Comparison of ENCODE assay signal across 12 cellular contexts in the genomic region with DNA sequence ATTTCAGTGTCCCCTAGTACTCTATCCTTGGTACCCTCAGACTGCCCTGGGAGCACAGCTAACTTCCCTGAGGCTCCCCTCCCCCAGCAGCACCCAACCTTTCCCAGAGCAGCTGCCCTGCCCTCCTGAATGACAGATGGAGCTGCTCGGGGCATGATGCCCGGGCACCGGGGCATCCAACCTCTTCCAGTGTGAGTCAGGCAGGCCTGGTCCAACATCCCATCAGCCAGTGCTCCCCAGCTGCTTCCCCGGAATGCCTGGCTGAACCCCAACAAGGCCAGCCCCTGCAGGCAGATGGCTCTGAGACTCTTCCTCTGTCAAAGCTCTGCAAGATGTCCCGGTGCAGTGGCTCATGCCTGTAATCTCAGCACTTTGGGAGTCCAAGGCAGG. TPM values are rescaled to one million over a fixed set of nuclear protein-coding genes. Genes with fewer than 3 reads are reported as not detected.
A peak's percentile ranks its signal among the peaks of the same experiment; 100 is the strongest.
DNase-seq lines count a peak whose midpoint lies in the region; ATAC-seq, FAIRE-seq and TF ChIP-seq lines count a peak whose summit lies in the region.
"Had no signal": no experiment of that assay in that cellular context is flagged by ENCODE, and none has a peak within 500 bp of the region (broad histone marks: within the 10 kb centered on the region; RNA-seq: fewer than 3 reads in every experiment).

No MANE protein-coding gene starts in this region.

- H3K27ac ChIP-seq in esophagus muscularis mucosa (replicated peaks in 1 of 4): peak overlapping the region; percentile 26 to 35 (median 32)
- H3K27ac ChIP-seq in pancreas: peak overlapping the region; percentile 73 to 88 (median 77)

- intact Hi-C loops in esophagus muscularis mucosa (cut with DNase I): no loop called here
- intact Hi-C loops in pancreas (cut with DNase I): no loop called here

- H3K36me3 ChIP-seq in esophagus muscularis mucosa (no peaks in the 10 kb centered on the region), pancreas (no peaks in the 10 kb centered on the region)

- TF ChIP-seq POLR2A in esophagus muscularis mucosa (IDR thresholded peaks at IDR 0.05; ENCODE audit: low read depth): no peak

- no peak for TF ChIP-seq EP300 in esophagus muscularis mucosa (IDR thresholded peaks at IDR 0.05)

- peaks cover 16 to 20% (median 17%) of the 10 kb centered on the region in 4 donors for H3K4me1 ChIP-seq in esophagus muscularis mucosa
- peaks cover 0 to 22% (median 0%) of the 10 kb centered on the region in 3 donors for H3K4me1 ChIP-seq in pancreas

- H3K27me3 ChIP-seq in esophagus muscularis mucosa (no peaks in the 10 kb centered on the region), pancreas (no peaks in the 10 kb centered on the region)

- FAIRE-seq in pancreas (lab: Jason Lieb, UNC): no peak
- FAIRE-seq in D721Med (lab: Jason Lieb, UNC): no peak

- ATAC-seq in pancreas: peak; percentile 57 to 83 (median 82)
- ATAC-seq: activated T-cell treated with anti-CD3 and anti-CD28 coated beads, Interleukin-2, amount 50 U/mL, for 4 hours; stimulated activated effector memory CD8-positive, alpha-beta T cell treated with anti-CD3 and anti-CD28 coated beads, Interleukin-12 subunit alpha, Interleukin-12 subunit beta, amount 100 ng/mL, for 72 hours had no signal

- WGBS in esophagus muscularis mucosa: 51% methylated on average over 5 of the region's 5 CpGs
- WGBS in pancreas, 2 donors: 31 to 38% methylated on average over 5 of the region's 5 CpGs

- DNase-seq in DMS 273 treated with DMSO at 0.1 percent for 48 hours (lab: John Stamatoyannopoulos, UW): peak; percentile 85
- peak; percentile 60 to 93 for DNase-seq in NCI-H446 (lab: John Stamatoyannopoulos, UW)
- DNase-seq in esophagus muscularis mucosa (ENCODE audit: extremely low spot score): no peak
- peak in 4 of 6 donors; percentile 32 to 61 (median 53) for DNase-seq in pancreas
- DNase-seq in stimulated activated CD4-positive, alpha-beta T cell treated with anti-CD3 and anti-CD28 coated beads, Interleukin-12 subunit alpha, Interleukin-12 subunit beta, amount 100 ng/mL, for 4 hours: no peak
- DNase-seq in effector CD4-positive, alpha-beta T cell: no peak
- DNase-seq in iPS-NIHi11 (ENCODE audit: low spot score): no peak
- no peak for DNase-seq in D721Med (ENCODE audit: insufficient read length, low spot score)
- DNase-seq: activated T-cell treated with anti-CD3 and anti-CD28 coated beads, Interleukin-2, amount 50 U/mL, for 4 hours; GOT3; SHP77 had no signal

- no peak for TF ChIP-seq CTCF in esophagus muscularis mucosa (IDR thresholded peaks at IDR 0.05)
- no peak for TF ChIP-seq CTCF in pancreas (IDR thresholded peaks at IDR 0.05)
- TF ChIP-seq CTCF in D721Med (IDR thresholded peaks at IDR 0.05; ENCODE audit: insufficient read depth, missing control alignments): no peak

- no peaks in the 10 kb centered on the region for H3K9me3 ChIP-seq in esophagus muscularis mucosa
- no peaks in the 10 kb centered on the region for H3K9me3 ChIP-seq in pancreas

- H3K4me3 ChIP-seq in esophagus muscularis mucosa (no peak overlapping the region), pancreas (no peak overlapping the region)

RNA-seq across cellular contexts. Expression of a gene that starts 11.9 kb away (rescaled TPM):
- total RNA-seq in esophagus muscularis mucosa (10 to 100 TPM; 40.3 to 59.4 (median 53.5) TPM), pancreas (10 to 100 TPM; 10.9 to 49.2 (median 13.5) TPM)
- 10 to 100 TPM; 20.2 to 28.6 TPM for polyA plus RNA-seq in pancreas

RNA-seq across cellular contexts. Expression of a gene that starts 22.6 kb away (rescaled TPM):
- total RNA-seq in esophagus muscularis mucosa (10 to 100 TPM; 51.4 to 72.6 (median 68.1) TPM), pancreas (under 1 TPM in 4 of 6 donors, not detected in 2; 0.12 to 0.28 (median 0.18) TPM)
- under 1 TPM; 0.14 to 0.15 TPM for polyA plus RNA-seq in pancreas

Comparison
In these comparisons a context has a peak if more than half of its experiments do, and no peak if none do; other contexts are left out.
1. DNase-seq: peak in DMS 273 treated with DMSO at 0.1 percent for 48 hours (single experiment), NCI-H446 (2 of 2) and pancreas (4 of 6); none in esophagus muscularis mucosa (single experiment), stimulated activated CD4-positive, alpha-beta T cell treated with anti-CD3 and anti-CD28 coated beads, Interleukin-12 subunit alpha, Interleukin-12 subunit beta, amount 100 ng/mL, for 4 hours (single experiment), effector CD4-positive, alpha-beta T cell (single experiment), iPS-NIHi11 (single experiment) and D721Med (single experiment).
2. RNA of a gene that starts 22.6 kb away (total RNA-seq): 51.4 to 72.6 TPM in esophagus muscularis mucosa; 0.12 to 0.28 TPM in pancreas; every median in the first group is over 10 times any median in the second.